In the genomic region with DNA sequence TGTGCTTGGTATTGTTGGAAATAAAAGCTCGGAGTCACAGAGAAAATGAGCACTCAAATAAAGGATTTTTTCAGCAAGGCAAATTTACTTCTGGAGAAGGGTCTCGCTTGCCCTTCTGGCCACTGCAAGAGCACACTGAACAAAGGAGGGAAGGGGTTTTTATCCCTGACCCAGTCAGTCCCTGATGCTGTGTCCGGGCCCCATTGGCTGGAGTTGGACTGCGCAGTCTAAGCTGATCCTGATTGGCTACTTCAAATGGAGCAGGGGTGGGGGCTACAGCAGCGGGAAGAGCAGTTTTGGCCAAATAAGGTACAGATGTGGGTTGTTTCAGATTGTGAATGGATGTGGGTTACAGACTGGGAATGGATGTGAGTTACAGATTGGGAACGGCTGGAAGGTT, we compare ENCODE assay signal across 16 cellular contexts. TPM values are rescaled to one million over a fixed set of nuclear protein-coding genes. Genes with fewer than 3 reads are reported as not detected.
DNase-seq lines count a peak whose midpoint lies in the region; ATAC-seq and TF ChIP-seq lines count a peak whose summit lies in the region.
"Had no signal": no experiment of that assay in that cellular context is flagged by ENCODE, and none has a peak within 500 bp of the region (broad histone marks: within the 10 kb centered on the region; RNA-seq: fewer than 3 reads in every experiment).

No MANE protein-coding gene starts in this region.

- H3K27me3 ChIP-seq in esophagus muscularis mucosa (peaks cover 0 to 27% (median 4%) of the 10 kb centered on the region in 4 donors), vagina (no peaks in the 10 kb centered on the region)
- H3K27me3 ChIP-seq: BLaER1 had no signal

- H3K9me3 ChIP-seq in esophagus muscularis mucosa (no peaks in the 10 kb centered on the region), vagina (no peaks in the 10 kb centered on the region)
- H3K9me3 ChIP-seq: BLaER1, Caco-2 had no signal

- no peak for TF ChIP-seq RAD21 in Ishikawa (IDR thresholded peaks at IDR 0.05; ENCODE audit: low read depth)

- H3K27ac ChIP-seq in esophagus muscularis mucosa (replicated peaks in 1 of 4), result no peak overlapping the region
- no peak overlapping the region for H3K27ac ChIP-seq in vagina
- H3K27ac ChIP-seq: BLaER1, C4-2B had no signal

- DNase-seq in esophagus muscularis mucosa (ENCODE audit: extremely low spot score) (peak; percentile 42), left lobe of liver (ENCODE audit: low spot score) (peak; percentile 33), vagina (ENCODE audit: extremely low spot score in 2 of 2) (no peak), hippocampal formation (lab: John Stamatoyannopoulos, UW) (no peak)
- DNase-seq: Caco-2; CD4-positive, CD25-positive, alpha-beta regulatory T cell; CD8-positive, alpha-beta T cell; DMS153; DND-41; H9; HFFc6 had no signal

- no peak overlapping the region for H3K4me3 ChIP-seq in esophagus muscularis mucosa
- H3K4me3 ChIP-seq in vagina, result no peak overlapping the region
- H3K4me3 ChIP-seq: BLaER1, GM23338 had no signal

- TF ChIP-seq CTCF in esophagus muscularis mucosa (IDR thresholded peaks at IDR 0.05) (no peak), vagina (IDR thresholded peaks at IDR 0.05) (no peak)

- H3K4me1 ChIP-seq in esophagus muscularis mucosa (peaks cover 18 to 26% (median 21%) of the 10 kb centered on the region in 4 donors), vagina (peaks cover 25% of the 10 kb centered on the region)
- H3K4me1 ChIP-seq: Caco-2 had no signal

- ATAC-seq in left lobe of liver (no peak), HG02852 (IDR thresholded peaks at IDR 0.05; ENCODE audit: unreplicated experiment) (no peak)
- ATAC-seq: CD8-positive, alpha-beta T cell; GM23338 had no signal

- intact Hi-C loops in esophagus muscularis mucosa (cut with DNase I) (no loop called here), vagina (cut with DNase I) (loop anchor here (5.0 kb wide), 1 partner anchor 839 kb away; no protein-coding TSS in a partner anchor)

- TF ChIP-seq EP300 in Ishikawa (IDR thresholded peaks at IDR 0.05; ENCODE audit: borderline replicate concordance) (no peak), esophagus muscularis mucosa (IDR thresholded peaks at IDR 0.05) (no peak)

- 81% methylated on average over 6 of the region's 6 CpGs for WGBS in esophagus muscularis mucosa

- H3K36me3 ChIP-seq in esophagus muscularis mucosa, result no peaks in the 10 kb centered on the region
- no peaks in the 10 kb centered on the region for H3K36me3 ChIP-seq in vagina
- H3K36me3 ChIP-seq: BLaER1 had no signal

- TF ChIP-seq POLR2A in esophagus muscularis mucosa (IDR thresholded peaks at IDR 0.05; ENCODE audit: low read depth) (no peak), vagina (IDR thresholded peaks at IDR 0.05) (no peak)

TF ChIP-seq in Ishikawa, 13 proteins besides CTCF, POLR2A, EP300 and RAD21:
- TF ChIP-seq, protein P1, sequence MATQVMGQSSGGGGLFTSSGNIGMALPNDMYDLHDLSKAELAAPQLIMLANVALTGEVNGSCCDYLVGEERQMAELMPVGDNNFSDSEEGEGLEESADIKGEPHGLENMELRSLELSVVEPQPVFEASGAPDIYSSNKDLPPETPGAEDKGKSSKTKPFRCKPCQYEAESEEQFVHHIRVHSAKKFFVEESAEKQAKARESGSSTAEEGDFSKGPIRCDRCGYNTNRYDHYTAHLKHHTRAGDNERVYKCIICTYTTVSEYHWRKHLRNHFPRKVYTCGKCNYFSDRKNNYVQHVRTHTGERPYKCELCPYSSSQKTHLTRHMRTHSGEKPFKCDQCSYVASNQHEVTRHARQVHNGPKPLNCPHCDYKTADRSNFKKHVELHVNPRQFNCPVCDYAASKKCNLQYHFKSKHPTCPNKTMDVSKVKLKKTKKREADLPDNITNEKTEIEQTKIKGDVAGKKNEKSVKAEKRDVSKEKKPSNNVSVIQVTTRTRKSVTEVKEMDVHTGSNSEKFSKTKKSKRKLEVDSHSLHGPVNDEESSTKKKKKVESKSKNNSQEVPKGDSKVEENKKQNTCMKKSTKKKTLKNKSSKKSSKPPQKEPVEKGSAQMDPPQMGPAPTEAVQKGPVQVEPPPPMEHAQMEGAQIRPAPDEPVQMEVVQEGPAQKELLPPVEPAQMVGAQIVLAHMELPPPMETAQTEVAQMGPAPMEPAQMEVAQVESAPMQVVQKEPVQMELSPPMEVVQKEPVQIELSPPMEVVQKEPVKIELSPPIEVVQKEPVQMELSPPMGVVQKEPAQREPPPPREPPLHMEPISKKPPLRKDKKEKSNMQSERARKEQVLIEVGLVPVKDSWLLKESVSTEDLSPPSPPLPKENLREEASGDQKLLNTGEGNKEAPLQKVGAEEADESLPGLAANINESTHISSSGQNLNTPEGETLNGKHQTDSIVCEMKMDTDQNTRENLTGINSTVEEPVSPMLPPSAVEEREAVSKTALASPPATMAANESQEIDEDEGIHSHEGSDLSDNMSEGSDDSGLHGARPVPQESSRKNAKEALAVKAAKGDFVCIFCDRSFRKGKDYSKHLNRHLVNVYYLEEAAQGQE (IDR thresholded peaks at IDR 0.05; ENCODE audit: low read depth), result no peak
- TF ChIP-seq CREB1 (IDR thresholded peaks at IDR 0.05; ENCODE audit: low read depth) (no peak), NFIC (IDR thresholded peaks at IDR 0.05) (no peak), FOXM1 (IDR thresholded peaks at IDR 0.05; ENCODE audit: borderline replicate concordance, low read depth) (0 out of 2 replicates have a peak, but pooled peaks have one; percentile 37)
- TF ChIP-seq, protein P2, sequence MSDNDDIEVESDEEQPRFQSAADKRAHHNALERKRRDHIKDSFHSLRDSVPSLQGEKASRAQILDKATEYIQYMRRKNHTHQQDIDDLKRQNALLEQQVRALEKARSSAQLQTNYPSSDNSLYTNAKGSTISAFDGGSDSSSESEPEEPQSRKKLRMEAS (IDR thresholded peaks at IDR 0.05), result no peak

RNA-seq across cellular contexts. Expression of a gene that starts 4.3 kb away (rescaled TPM):
- total RNA-seq in esophagus muscularis mucosa (10 to 100 TPM; 15.4 to 19.5 (median 18.0) TPM), left lobe of liver (2.6 TPM), vagina (83.7 TPM)

Comparison
In these comparisons a context has a peak if more than half of its experiments do, and no peak if none do; other contexts are left out.
1. DNase-seq: peak in esophagus muscularis mucosa (single experiment) and left lobe of liver (single experiment); none in vagina (0 of 2) and hippocampal formation (0 of 2).